In genomic region chr19:7596191-7596937, GRCh38 we compare ENCODE assay signal across 8 cellular contexts.
DNase-seq lines count a peak whose midpoint lies in the region; ATAC-seq, FAIRE-seq and TF ChIP-seq lines count a peak whose summit lies in the region.

No MANE protein-coding gene starts in this region.

- no peaks in the 10 kb centered on the region for H4K20me1 ChIP-seq in SU-DHL-6 (ENCODE audit: low read depth, low read length)

- no peaks in the 10 kb centered on the region for H3K79me2 ChIP-seq in SU-DHL-6 (ENCODE audit: insufficient read depth, low read length)

- peak; percentile 12 for ATAC-seq in stimulated activated memory B cell treated with anti-CD40 and anti-IgM and Interleukin-4, amounts not matched to agents 10 μg/mL and 1 μg/mL and 100 μg/mL, for 72 hours
- ATAC-seq in GM18520 (IDR thresholded peaks at IDR 0.05; ENCODE audit: unreplicated experiment), result no peak

- no peaks in the 10 kb centered on the region for H3K9me3 Mint-ChIP-seq in T-helper 1 cell treated with Interleukin-12 subunit alpha and Interleukin-12 subunit beta and Interleukin-4 antibody, amounts not matched to agents 30 μg/mL and 1 μg/mL, for 36 hours
- H3K9me3 Mint-ChIP-seq in stimulated activated memory B cell treated with anti-CD40 and anti-IgM and Interleukin-4, amounts not matched to agents 10 μg/mL and 1 μg/mL and 100 μg/mL, for 72 hours, result peaks cover 7% of the 10 kb centered on the region

- FAIRE-seq in HTR-8/SVneo (lab: Jason Lieb, UNC), result no peak

- H3K27ac ChIP-seq in SU-DHL-6 (ENCODE audit: low read depth, low read length) (no peak overlapping the region), iPS-18a (ENCODE audit: low read length) (no peak overlapping the region)

- peak overlapping the region; percentile 39; the same call in 1 of the 2 replicates for H3K9ac ChIP-seq in SU-DHL-6 (ENCODE audit: low read length)
- peak overlapping the region; percentile 28 for H3K9ac ChIP-seq in iPS-18a (ENCODE audit: low read length)

- peaks cover 3% of the 10 kb centered on the region for H3K4me1 Mint-ChIP-seq in T-helper 1 cell treated with Interleukin-12 subunit alpha and Interleukin-12 subunit beta and Interleukin-4 antibody, amounts not matched to agents 30 μg/mL and 1 μg/mL, for 36 hours (ENCODE audit: low read depth)
- H3K4me1 Mint-ChIP-seq in stimulated activated memory B cell treated with anti-CD40 and anti-IgM and Interleukin-4, amounts not matched to agents 10 μg/mL and 1 μg/mL and 100 μg/mL, for 72 hours, result peaks cover 17% of the 10 kb centered on the region

- H3K27ac Mint-ChIP-seq in T-helper 1 cell treated with Interleukin-12 subunit alpha and Interleukin-12 subunit beta and Interleukin-4 antibody, amounts not matched to agents 30 μg/mL and 1 μg/mL, for 36 hours, result no peak overlapping the region
- H3K27ac Mint-ChIP-seq in stimulated activated memory B cell treated with anti-CD40 and anti-IgM and Interleukin-4, amounts not matched to agents 10 μg/mL and 1 μg/mL and 100 μg/mL, for 72 hours, result peak overlapping the region; percentile 67

- H3K4me3 ChIP-seq in SU-DHL-6 (ENCODE audit: insufficient read depth, low read length, poor library complexity, severe bottlenecking) (peak overlapping the region; percentile 38), iPS-18a (ENCODE audit: low read length) (peak overlapping the region; percentile 64)

- no peaks in the 10 kb centered on the region for H3K9me2 ChIP-seq in SU-DHL-6 (replicated peaks; ENCODE audit: insufficient read depth, low read length)

- H3K36me3 Mint-ChIP-seq in T-helper 1 cell treated with Interleukin-12 subunit alpha and Interleukin-12 subunit beta and Interleukin-4 antibody, amounts not matched to agents 30 μg/mL and 1 μg/mL, for 36 hours (ENCODE audit: low read depth), result no peaks in the 10 kb centered on the region
- no peaks in the 10 kb centered on the region for H3K36me3 Mint-ChIP-seq in stimulated activated memory B cell treated with anti-CD40 and anti-IgM and Interleukin-4, amounts not matched to agents 10 μg/mL and 1 μg/mL and 100 μg/mL, for 72 hours

- peak overlapping the region; percentile 25 for H3K4me3 Mint-ChIP-seq in T-helper 1 cell treated with Interleukin-12 subunit alpha and Interleukin-12 subunit beta and Interleukin-4 antibody, amounts not matched to agents 30 μg/mL and 1 μg/mL, for 36 hours
- peak overlapping the region; percentile 81 for H3K4me3 Mint-ChIP-seq in stimulated activated memory B cell treated with anti-CD40 and anti-IgM and Interleukin-4, amounts not matched to agents 10 μg/mL and 1 μg/mL and 100 μg/mL, for 72 hours

- H3K4me1 ChIP-seq in iPS-18a (ENCODE audit: control insufficient read depth, low read depth, low read length), result peaks cover 4% of the 10 kb centered on the region

- H2AFZ ChIP-seq in SU-DHL-6 (ENCODE audit: low read depth, low read length, severe bottlenecking), result peak overlapping the region; percentile 7

- DNase-seq in T-helper 1 cell, result no peak
- no peak for DNase-seq in cerebellar cortex (ENCODE audit: low spot score)
- DNase-seq in HTR-8/SVneo (ENCODE audit: insufficient read length, low spot score), result no peak

- no peaks in the 10 kb centered on the region for H3F3A ChIP-seq in SU-DHL-6 (ENCODE audit: insufficient read depth)

- no peak for TF ChIP-seq CTCF in SU-DHL-6 (IDR thresholded peaks at IDR 0.05; ENCODE audit: insufficient read depth, low read length, poor library complexity, severe bottlenecking)

- H3K27me3 ChIP-seq in SU-DHL-6 (ENCODE audit: low read length) (no peaks in the 10 kb centered on the region), iPS-18a (ENCODE audit: control insufficient read depth, insufficient read depth, low read length) (peaks cover 24% of the 10 kb centered on the region)

- peak overlapping the region; percentile 46 for H3K4me2 ChIP-seq in SU-DHL-6 (ENCODE audit: low read depth, low read length, poor library complexity, severe bottlenecking)

- H3K36me3 ChIP-seq in SU-DHL-6 (ENCODE audit: low read length) (no peaks in the 10 kb centered on the region), iPS-18a (ENCODE audit: control insufficient read depth, low read depth, low read length) (no peaks in the 10 kb centered on the region)

- H3K9me3 ChIP-seq in SU-DHL-6 (ENCODE audit: insufficient read depth, low read length) (no peaks in the 10 kb centered on the region), iPS-18a (ENCODE audit: control insufficient read depth, low read depth, low read length) (no peaks in the 10 kb centered on the region)

- peaks cover 42% of the 10 kb centered on the region for H3K27me3 Mint-ChIP-seq in T-helper 1 cell treated with Interleukin-12 subunit alpha and Interleukin-12 subunit beta and Interleukin-4 antibody, amounts not matched to agents 30 μg/mL and 1 μg/mL, for 36 hours (ENCODE audit: low read depth)
- peaks cover 66% of the 10 kb centered on the region for H3K27me3 Mint-ChIP-seq in stimulated activated memory B cell treated with anti-CD40 and anti-IgM and Interleukin-4, amounts not matched to agents 10 μg/mL and 1 μg/mL and 100 μg/mL, for 72 hours
